8 cellular contexts compared by ENCODE assay signal in the genomic region with DNA sequence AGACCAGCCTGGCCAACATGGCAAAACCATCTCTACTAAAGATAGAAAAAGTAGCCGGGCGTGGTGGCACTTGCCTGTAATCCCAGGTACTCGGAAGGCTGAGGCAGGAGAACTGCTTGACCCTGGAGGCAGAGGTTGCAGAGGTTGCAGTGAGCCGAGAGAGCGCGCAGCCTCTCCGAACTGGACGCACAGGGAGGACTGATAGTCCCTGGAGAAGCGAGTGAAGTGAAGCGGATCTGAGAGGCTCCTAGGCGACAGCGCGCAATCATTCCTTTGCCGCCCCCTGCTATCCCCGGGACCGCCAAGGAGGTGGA. TPM values are rescaled to one million over a fixed set of nuclear protein-coding genes. Genes with fewer than 3 reads are reported as not detected.
A peak's percentile ranks its signal among the peaks of the same experiment; 100 is the strongest.
DNase-seq lines count a peak whose midpoint lies in the region; ATAC-seq and TF ChIP-seq lines count a peak whose summit lies in the region.

No MANE protein-coding gene starts in this region.

- TF ChIP-seq CTCF in C4-2B (conservative IDR thresholded peaks at IDR 0.05) (no peak), KMS-11 (conservative IDR thresholded peaks at IDR 0.05; ENCODE audit: low read depth, low read length) (no peak)

- no peak for DNase-seq in natural killer cell treated with Interleukin-12 subunit alpha and Interleukin-12 subunit beta and Interleukin-15 and Interleukin-18, amount 100 ng/mL, for 72 hours (ENCODE audit: low spot score)
- DNase-seq in Kasumi-1 (lab: John Stamatoyannopoulos, UW) = no peak
- DNase-seq in stimulated activated naive CD4-positive, alpha-beta T cell (lab: John Stamatoyannopoulos, UW) = no peak
- DNase-seq in activated CD4-positive, CD25-positive, alpha-beta regulatory T cell treated with anti-CD3 and anti-CD28 coated beads, Interleukin-2, amount 50 U/mL, for 72 hours = no peak
- DNase-seq in activated CD4-positive, alpha-beta T cell treated with anti-CD3 and anti-CD28 coated beads, Interleukin-2, amount 50 U/mL, for 4 hours = no peak

- peak overlapping the region; percentile 95 for H2AFZ ChIP-seq in KMS-11 (ENCODE audit: low read depth)

- no peaks in the 10 kb centered on the region for H4K20me1 ChIP-seq in KMS-11 (ENCODE audit: insufficient read depth)

- peak overlapping the region; percentile 64 for H3K4me2 ChIP-seq in KMS-11

- peaks cover 5% of the 10 kb centered on the region; the same call in 1 of the 2 replicates for H3K79me2 ChIP-seq in KMS-11 (ENCODE audit: insufficient read depth, low read depth)

- H3K4me1 ChIP-seq in KMS-11 (ENCODE audit: low read depth, poor library complexity, severe bottlenecking) (peaks cover 9% of the 10 kb centered on the region), ectodermal cell (ENCODE audit: control insufficient read depth, insufficient read depth, low read length) (peaks cover 5% of the 10 kb centered on the region)

- peak overlapping the region; percentile 83 for H3K27ac ChIP-seq in C4-2B
- peak overlapping the region; percentile 90 for H3K27ac ChIP-seq in KMS-11
- H3K27ac ChIP-seq in ectodermal cell (ENCODE audit: insufficient read depth, low read depth, low read length, poor library complexity, severe bottlenecking) = peak overlapping the region; percentile 97

- ATAC-seq in natural killer cell treated with Interleukin-12 subunit alpha and Interleukin-12 subunit beta and Interleukin-15 and Interleukin-18, amount 100 ng/mL, for 72 hours = no peak

- H3K4me3 ChIP-seq in KMS-11 (IDR thresholded peaks at IDR 0.05; ENCODE audit: insufficient read depth, low read depth, low read length) = peak overlapping the region; percentile 33
- peak overlapping the region; percentile 67 for H3K4me3 ChIP-seq in ectodermal cell (ENCODE audit: insufficient read depth, low read depth, low read length)

- peak overlapping the region; percentile 100 for H3K27ac Mint-ChIP-seq in natural killer cell treated with Interleukin-12 subunit alpha and Interleukin-12 subunit beta and Interleukin-15 and Interleukin-18, amount 100 ng/mL, for 72 hours

- H3K27me3 ChIP-seq in KMS-11 (ENCODE audit: insufficient read depth, low read depth) = no peaks in the 10 kb centered on the region
- H3K27me3 ChIP-seq in ectodermal cell (ENCODE audit: control insufficient read depth, insufficient read depth, low read length, poor library complexity, severe bottlenecking) = no peaks in the 10 kb centered on the region

- H3K36me3 ChIP-seq in KMS-11 (ENCODE audit: insufficient read depth) = peaks cover 3% of the 10 kb centered on the region; the same call in 1 of the 2 replicates
- peaks cover 25% of the 10 kb centered on the region for H3K36me3 ChIP-seq in ectodermal cell (ENCODE audit: control insufficient read depth, insufficient read depth, low read length)

- peak overlapping the region; percentile 88 for H3K9ac ChIP-seq in KMS-11

- 1 to 3% methylated on average over 16 of the region's 16 CpGs for WGBS in ectodermal cell, 2 experiments

- H3K4me1 Mint-ChIP-seq in natural killer cell treated with Interleukin-12 subunit alpha and Interleukin-12 subunit beta and Interleukin-15 and Interleukin-18, amount 100 ng/mL, for 72 hours (ENCODE audit: low read depth in 2 of 2) = peaks cover 17% of the 10 kb centered on the region in 2 donors

- H3K36me3 Mint-ChIP-seq in natural killer cell treated with Interleukin-12 subunit alpha and Interleukin-12 subunit beta and Interleukin-15 and Interleukin-18, amount 100 ng/mL, for 72 hours = peaks cover 13% of the 10 kb centered on the region

- H3K9me3 ChIP-seq in ectodermal cell (ENCODE audit: control insufficient read depth, low read length) = no peaks in the 10 kb centered on the region

- H3K9me3 Mint-ChIP-seq in natural killer cell treated with Interleukin-12 subunit alpha and Interleukin-12 subunit beta and Interleukin-15 and Interleukin-18, amount 100 ng/mL, for 72 hours = no peaks in the 10 kb centered on the region

- H3K27me3 Mint-ChIP-seq in natural killer cell treated with Interleukin-12 subunit alpha and Interleukin-12 subunit beta and Interleukin-15 and Interleukin-18, amount 100 ng/mL, for 72 hours = no peaks in the 10 kb centered on the region

- peak overlapping the region; percentile 99 for H3K4me3 Mint-ChIP-seq in natural killer cell treated with Interleukin-12 subunit alpha and Interleukin-12 subunit beta and Interleukin-15 and Interleukin-18, amount 100 ng/mL, for 72 hours

RNA-seq across cellular contexts. Expression of gene ZNF561, which starts 0.2 kb away (rescaled TPM):
- polyA plus RNA-seq in ectodermal cell (2013, experiment 1 of 4) = 48.3 TPM
- polyA plus RNA-seq in ectodermal cell (2013, experiment 2 of 4) = 46.5 TPM
- 36.3 TPM for polyA plus RNA-seq in ectodermal cell (2013, experiment 3 of 4)
- 48.7 TPM for polyA plus RNA-seq in ectodermal cell (2013, experiment 4 of 4)
- total RNA-seq in natural killer cell treated with Interleukin-12 subunit alpha and Interleukin-12 subunit beta and Interleukin-15 and Interleukin-18, amount 100 ng/mL, for 72 hours = 10 to 100 TPM; 31.3 to 32.5 TPM

RNA-seq across cellular contexts. Expression of gene ZNF121, which starts 36.5 kb away (rescaled TPM):
- 75.5 TPM for polyA plus RNA-seq in ectodermal cell (2013, experiment 1 of 4)
- polyA plus RNA-seq in ectodermal cell (2013, experiment 2 of 4) = 78.3 TPM
- polyA plus RNA-seq in ectodermal cell (2013, experiment 3 of 4) = 44.7 TPM
- 46.1 TPM for polyA plus RNA-seq in ectodermal cell (2013, experiment 4 of 4)
- total RNA-seq in natural killer cell treated with Interleukin-12 subunit alpha and Interleukin-12 subunit beta and Interleukin-15 and Interleukin-18, amount 100 ng/mL, for 72 hours = 10 to 100 TPM; 51.1 to 79.2 TPM

RNA-seq across cellular contexts. Expression of gene ZNF562, which starts 54.1 kb away (rescaled TPM):
- polyA plus RNA-seq in ectodermal cell (2013, experiment 1 of 4) = 27.8 TPM
- 31.0 TPM for polyA plus RNA-seq in ectodermal cell (2013, experiment 2 of 4)
- polyA plus RNA-seq in ectodermal cell (2013, experiment 3 of 4) = 22.1 TPM
- 23.9 TPM for polyA plus RNA-seq in ectodermal cell (2013, experiment 4 of 4)
- total RNA-seq in natural killer cell treated with Interleukin-12 subunit alpha and Interleukin-12 subunit beta and Interleukin-15 and Interleukin-18, amount 100 ng/mL, for 72 hours = 10 to 100 TPM; 35.8 to 36.9 TPM
